11 cellular contexts compared by ENCODE assay signal in the genomic region with DNA sequence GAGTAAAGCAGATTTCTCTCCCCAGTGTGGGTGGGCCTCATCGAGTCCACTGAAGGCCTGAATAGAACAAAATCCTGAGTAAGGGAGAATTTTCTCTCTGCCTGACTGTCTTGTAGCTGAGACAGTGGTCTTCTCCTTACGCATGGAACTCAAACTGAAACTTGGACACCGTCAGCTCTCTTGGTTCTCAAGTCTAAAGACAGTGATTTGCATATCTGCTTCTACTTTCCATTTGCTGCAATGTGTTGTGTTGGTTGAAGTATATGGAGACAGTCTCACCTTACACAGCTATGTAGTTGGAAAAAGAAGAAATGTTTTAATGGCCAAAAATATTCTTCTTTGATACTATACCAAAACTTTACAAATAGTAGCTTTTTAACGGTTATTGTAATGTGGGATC.
DNase-seq lines count a peak whose midpoint lies in the region; ATAC-seq and TF ChIP-seq lines count a peak whose summit lies in the region.
"Had no signal": no experiment of that assay in that cellular context is flagged by ENCODE, and none has a peak within 500 bp of the region (broad histone marks: within the 10 kb centered on the region; RNA-seq: fewer than 3 reads in every experiment).

No MANE protein-coding gene starts in this region.

- in situ Hi-C loops in GM13977 (cut with MboI; ENCODE audit: low pct_unique_long_range_greater_than_20kb, low sequenced_read_pairs, unreplicated experiment): no loop called here

- H3K9me3 ChIP-seq in lower lobe of right lung: peaks cover 15% of the 10 kb centered on the region

- H3K36me3 ChIP-seq in lower lobe of right lung: no peaks in the 10 kb centered on the region
- H3K36me3 ChIP-seq: WERI-Rb-1 had no signal

- peak; percentile 100 for ATAC-seq in GM19395 (IDR thresholded peaks at IDR 0.05; ENCODE audit: unreplicated experiment)
- peak; percentile 99 for ATAC-seq in HG02798 (IDR thresholded peaks at IDR 0.05; ENCODE audit: poor library complexity, unreplicated experiment)
- peak; percentile 98 for ATAC-seq in HG03460 (IDR thresholded peaks at IDR 0.05; ENCODE audit: unreplicated experiment)
- no peak for ATAC-seq in lower lobe of right lung
- ATAC-seq: left cardiac atrium had no signal

- H3K4me3 ChIP-seq in lower lobe of right lung: no peak overlapping the region

- no peaks in the 10 kb centered on the region for H3K4me1 ChIP-seq in lower lobe of right lung

- TF ChIP-seq CTCF in GM13977 (IDR thresholded peaks at IDR 0.05; ENCODE audit: extremely low read depth, insufficient read depth, missing control alignments): no peak
- TF ChIP-seq CTCF in lower lobe of right lung (IDR thresholded peaks at IDR 0.05): no peak

- H3K27me3 ChIP-seq in lower lobe of right lung (ENCODE audit: low read depth): no peaks in the 10 kb centered on the region

- no peak overlapping the region for H3K27ac ChIP-seq in lower lobe of right lung
- H3K27ac ChIP-seq: WERI-Rb-1 had no signal

- intact Hi-C loops in lower lobe of right lung (cut with DNase I): no loop called here

- peak; percentile 30 for DNase-seq in GM13977 (ENCODE audit: low spot score)
- no peak for DNase-seq in NOMO-1 (lab: John Stamatoyannopoulos, UW; ENCODE audit: unreplicated experiment in 2 of 2)
- no peak for DNase-seq in superior temporal gyrus (ENCODE audit: extremely low spot score)
- no peak for DNase-seq in lower lobe of right lung
- DNase-seq in activated naive CD4-positive, alpha-beta T cell treated with Interleukin-2 at 50 U/mL for 16 hours: no peak
- DNase-seq: left cardiac atrium, NCI-H187, WERI-Rb-1 had no signal

Comparison
In these comparisons a context has a peak if more than half of its experiments do, and no peak if none do; other contexts are left out.
1. ATAC-seq: peak in GM19395 (single experiment), HG02798 (single experiment) and HG03460 (single experiment); none in lower lobe of right lung (0 of 2).